In the genomic region with DNA sequence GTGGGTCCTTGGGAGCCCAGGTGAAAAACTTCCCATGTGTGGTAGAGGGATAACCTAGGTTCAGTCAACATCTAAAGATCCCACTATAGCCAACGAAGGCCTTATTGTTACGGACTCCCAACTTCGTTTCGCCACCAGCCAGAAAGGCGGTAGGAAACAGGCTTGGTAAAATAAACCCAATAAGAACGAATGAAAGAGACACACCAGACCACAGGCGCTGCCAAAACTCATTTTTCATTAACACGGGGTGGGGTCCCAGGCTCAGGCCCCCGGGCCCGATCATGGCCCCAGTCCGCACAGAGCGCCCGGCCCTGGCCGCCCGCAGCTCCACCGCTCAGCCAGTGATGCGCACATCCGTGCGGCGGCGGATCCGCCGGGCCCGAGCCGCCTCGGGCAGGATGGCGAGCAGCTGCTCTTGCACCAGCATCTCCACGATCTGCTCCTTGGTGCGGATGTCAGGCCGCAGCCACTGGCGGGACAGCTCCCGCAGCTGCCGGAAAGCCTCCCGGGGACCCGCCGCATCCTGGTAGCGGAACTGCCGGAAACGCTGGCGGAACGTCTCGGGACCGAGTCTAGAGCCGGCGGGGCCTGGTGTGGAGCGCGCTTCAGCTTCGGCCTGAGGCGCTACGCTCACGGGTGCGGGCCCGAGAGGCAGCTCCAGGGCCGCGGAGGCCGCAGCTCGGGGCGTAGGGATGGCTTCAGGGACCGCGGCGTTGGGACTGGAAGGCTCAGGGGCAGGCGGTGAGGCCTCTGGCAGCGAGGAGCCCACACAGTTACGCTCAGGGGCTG, we compare ENCODE assay signal across 1 cellular context.
TF ChIP-seq lines count a peak whose summit lies in the region.

No MANE protein-coding gene starts in this region.

TF ChIP-seq in HepG2, 621 proteins besides CTCF, POLR2A, EP300 and RAD21 (continued from another document and continues in another):
- TF ChIP-seq, protein P1, sequence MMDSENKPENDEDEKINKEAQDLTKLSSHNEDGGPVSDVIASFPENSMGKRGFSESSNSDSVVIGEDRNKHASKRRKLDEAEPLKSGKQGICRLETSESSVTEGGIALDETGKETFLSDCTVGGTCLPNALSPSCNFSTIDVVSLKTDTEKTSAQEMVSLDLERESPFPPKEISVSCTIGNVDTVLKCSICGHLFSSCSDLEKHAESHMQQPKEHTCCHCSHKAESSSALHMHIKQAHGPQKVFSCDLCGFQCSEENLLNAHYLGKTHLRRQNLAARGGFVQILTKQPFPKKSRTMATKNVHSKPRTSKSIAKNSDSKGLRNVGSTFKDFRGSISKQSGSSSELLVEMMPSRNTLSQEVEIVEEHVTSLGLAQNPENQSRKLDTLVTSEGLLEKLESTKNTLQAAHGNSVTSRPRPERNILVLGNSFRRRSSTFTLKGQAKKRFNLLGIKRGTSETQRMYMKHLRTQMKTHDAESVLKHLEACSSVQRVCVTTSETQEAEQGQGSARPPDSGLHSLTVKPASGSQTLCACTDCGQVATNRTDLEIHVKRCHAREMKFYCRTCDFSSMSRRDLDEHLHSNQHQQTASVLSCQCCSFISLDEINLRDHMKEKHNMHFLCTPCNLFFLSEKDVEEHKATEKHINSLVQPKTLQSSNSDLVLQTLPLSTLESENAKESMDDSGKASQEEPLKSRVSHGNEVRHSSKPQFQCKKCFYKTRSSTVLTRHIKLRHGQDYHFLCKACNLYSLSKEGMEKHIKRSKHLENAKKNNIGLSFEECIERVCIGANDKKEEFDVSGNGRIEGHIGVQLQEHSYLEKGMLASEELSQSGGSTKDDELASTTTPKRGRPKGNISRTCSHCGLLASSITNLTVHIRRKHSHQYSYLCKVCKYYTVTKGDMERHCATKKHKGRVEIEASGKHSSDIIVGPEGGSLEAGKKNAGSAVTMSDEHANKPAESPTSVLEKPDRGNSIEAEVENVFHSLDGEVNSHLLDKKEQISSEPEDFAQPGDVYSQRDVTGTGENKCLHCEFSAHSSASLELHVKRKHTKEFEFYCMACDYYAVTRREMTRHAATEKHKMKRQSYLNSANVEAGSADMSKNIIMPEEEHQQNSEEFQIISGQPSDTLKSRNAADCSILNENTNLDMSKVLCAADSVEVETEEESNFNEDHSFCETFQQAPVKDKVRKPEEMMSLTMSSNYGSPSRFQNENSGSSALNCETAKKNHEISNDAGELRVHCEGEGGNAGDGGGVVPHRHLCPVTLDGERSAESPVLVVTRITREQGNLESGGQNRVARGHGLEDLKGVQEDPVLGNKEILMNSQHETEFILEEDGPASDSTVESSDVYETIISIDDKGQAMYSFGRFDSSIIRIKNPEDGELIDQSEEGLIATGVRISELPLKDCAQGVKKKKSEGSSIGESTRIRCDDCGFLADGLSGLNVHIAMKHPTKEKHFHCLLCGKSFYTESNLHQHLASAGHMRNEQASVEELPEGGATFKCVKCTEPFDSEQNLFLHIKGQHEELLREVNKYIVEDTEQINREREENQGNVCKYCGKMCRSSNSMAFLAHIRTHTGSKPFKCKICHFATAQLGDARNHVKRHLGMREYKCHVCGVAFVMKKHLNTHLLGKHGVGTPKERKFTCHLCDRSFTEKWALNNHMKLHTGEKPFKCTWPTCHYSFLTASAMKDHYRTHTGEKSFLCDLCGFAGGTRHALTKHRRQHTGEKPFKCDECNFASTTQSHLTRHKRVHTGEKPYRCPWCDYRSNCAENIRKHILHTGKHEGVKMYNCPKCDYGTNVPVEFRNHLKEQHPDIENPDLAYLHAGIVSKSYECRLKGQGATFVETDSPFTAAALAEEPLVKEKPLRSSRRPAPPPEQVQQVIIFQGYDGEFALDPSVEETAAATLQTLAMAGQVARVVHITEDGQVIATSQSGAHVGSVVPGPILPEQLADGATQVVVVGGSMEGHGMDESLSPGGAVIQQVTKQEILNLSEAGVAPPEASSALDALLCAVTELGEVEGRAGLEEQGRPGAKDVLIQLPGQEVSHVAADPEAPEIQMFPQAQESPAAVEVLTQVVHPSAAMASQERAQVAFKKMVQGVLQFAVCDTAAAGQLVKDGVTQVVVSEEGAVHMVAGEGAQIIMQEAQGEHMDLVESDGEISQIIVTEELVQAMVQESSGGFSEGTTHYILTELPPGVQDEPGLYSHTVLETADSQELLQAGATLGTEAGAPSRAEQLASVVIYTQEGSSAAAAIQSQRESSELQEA (CRISPR knock-in tag; IDR thresholded peaks at IDR 0.05; ENCODE audit: not compliant biosample characterization), result no peak
- TF ChIP-seq ZNF331 (CRISPR knock-in tag; IDR thresholded peaks at IDR 0.05) (no peak; the same call in 1 of the 2 replicates), ZNF264 (CRISPR knock-in tag; IDR thresholded peaks at IDR 0.05) (no peak; the same call in 1 of the 2 replicates), AGO1 (IDR thresholded peaks at IDR 0.05; ENCODE audit: low read depth, low read length, poor library complexity, severe bottlenecking) (peak; percentile 18), WIZ (CRISPR knock-in tag; IDR thresholded peaks at IDR 0.05) (no peak), CBX2 (IDR thresholded peaks at IDR 0.05; ENCODE audit: low read depth, low read length) (no peak), CBX2 (CRISPR knock-in tag; IDR thresholded peaks at IDR 0.05; ENCODE audit: low read depth) (peak; percentile 75), ESRRA (CRISPR knock-in tag; IDR thresholded peaks at IDR 0.05; ENCODE audit: low read depth) (no peak), ZNF530 (CRISPR knock-in tag; IDR thresholded peaks at IDR 0.05; ENCODE audit: low read depth) (no peak), THAP11 (CRISPR knock-in tag; IDR thresholded peaks at IDR 0.05) (no peak), MXI1 (IDR thresholded peaks at IDR 0.05; ENCODE audit: borderline replicate concordance, low read depth, low read length) (no peak), NR2F2 (IDR thresholded peaks at IDR 0.05; ENCODE audit: borderline replicate concordance, low read depth) (no peak), THAP8 (CRISPR knock-in tag; IDR thresholded peaks at IDR 0.05; ENCODE audit: borderline replicate concordance) (no peak), MED8 (CRISPR knock-in tag; IDR thresholded peaks at IDR 0.05; ENCODE audit: insufficient replicate concordance) (no peak), ZNF746 (CRISPR knock-in tag; IDR thresholded peaks at IDR 0.05) (no peak; the same call in 1 of the 2 replicates), POGZ (CRISPR knock-in tag; IDR thresholded peaks at IDR 0.05) (no peak), DRAP1 (CRISPR knock-in tag; IDR thresholded peaks at IDR 0.05) (no peak), ZBTB37 (CRISPR knock-in tag; IDR thresholded peaks at IDR 0.05) (no peak), ZNF44 (CRISPR knock-in tag; IDR thresholded peaks at IDR 0.05) (no peak), ZSCAN21 (CRISPR knock-in tag; IDR thresholded peaks at IDR 0.05; ENCODE audit: borderline replicate concordance) (peak; percentile 88; the same call in 1 of the 2 replicates), JUNB (CRISPR knock-in tag; IDR thresholded peaks at IDR 0.05; ENCODE audit: borderline replicate concordance) (no peak), BRF2 (CRISPR knock-in tag; IDR thresholded peaks at IDR 0.05) (no peak; the same call in none of the 2 replicates), NCOA5 (CRISPR knock-in tag; IDR thresholded peaks at IDR 0.05) (0 out of 2 replicates have a peak, but pooled peaks have one; percentile 9), CREB1 (IDR thresholded peaks at IDR 0.05) (no peak), CREB1 (CRISPR knock-in tag; IDR thresholded peaks at IDR 0.05) (no peak), ZNF496 (CRISPR knock-in tag; IDR thresholded peaks at IDR 0.05; ENCODE audit: insufficient replicate concordance) (no peak), RNF2 (conservative IDR thresholded peaks at IDR 0.05; ENCODE audit: low read depth) (no peak), FOXK2 (IDR thresholded peaks at IDR 0.05) (no peak), ATRX (CRISPR knock-in tag; IDR thresholded peaks at IDR 0.05; ENCODE audit: borderline replicate concordance) (no peak; the same call in 1 of the 2 replicates), ZNF747 (CRISPR knock-in tag; IDR thresholded peaks at IDR 0.05; ENCODE audit: borderline replicate concordance) (no peak), SIN3A (IDR thresholded peaks at IDR 0.05; ENCODE audit: borderline replicate concordance, low read depth, low read length) (no peak), SRSF9 (IDR thresholded peaks at IDR 0.05; ENCODE audit: borderline replicate concordance, insufficient read depth, low read depth, low read length, poor library complexity, severe bottlenecking) (no peak), NFYB (CRISPR knock-in tag; IDR thresholded peaks at IDR 0.05) (no peak)
- TF ChIP-seq, protein P2, sequence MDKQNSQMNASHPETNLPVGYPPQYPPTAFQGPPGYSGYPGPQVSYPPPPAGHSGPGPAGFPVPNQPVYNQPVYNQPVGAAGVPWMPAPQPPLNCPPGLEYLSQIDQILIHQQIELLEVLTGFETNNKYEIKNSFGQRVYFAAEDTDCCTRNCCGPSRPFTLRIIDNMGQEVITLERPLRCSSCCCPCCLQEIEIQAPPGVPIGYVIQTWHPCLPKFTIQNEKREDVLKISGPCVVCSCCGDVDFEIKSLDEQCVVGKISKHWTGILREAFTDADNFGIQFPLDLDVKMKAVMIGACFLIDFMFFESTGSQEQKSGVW (CRISPR knock-in tag; IDR thresholded peaks at IDR 0.05; ENCODE audit: borderline replicate concordance), result no peak
- TF ChIP-seq, protein P3, sequence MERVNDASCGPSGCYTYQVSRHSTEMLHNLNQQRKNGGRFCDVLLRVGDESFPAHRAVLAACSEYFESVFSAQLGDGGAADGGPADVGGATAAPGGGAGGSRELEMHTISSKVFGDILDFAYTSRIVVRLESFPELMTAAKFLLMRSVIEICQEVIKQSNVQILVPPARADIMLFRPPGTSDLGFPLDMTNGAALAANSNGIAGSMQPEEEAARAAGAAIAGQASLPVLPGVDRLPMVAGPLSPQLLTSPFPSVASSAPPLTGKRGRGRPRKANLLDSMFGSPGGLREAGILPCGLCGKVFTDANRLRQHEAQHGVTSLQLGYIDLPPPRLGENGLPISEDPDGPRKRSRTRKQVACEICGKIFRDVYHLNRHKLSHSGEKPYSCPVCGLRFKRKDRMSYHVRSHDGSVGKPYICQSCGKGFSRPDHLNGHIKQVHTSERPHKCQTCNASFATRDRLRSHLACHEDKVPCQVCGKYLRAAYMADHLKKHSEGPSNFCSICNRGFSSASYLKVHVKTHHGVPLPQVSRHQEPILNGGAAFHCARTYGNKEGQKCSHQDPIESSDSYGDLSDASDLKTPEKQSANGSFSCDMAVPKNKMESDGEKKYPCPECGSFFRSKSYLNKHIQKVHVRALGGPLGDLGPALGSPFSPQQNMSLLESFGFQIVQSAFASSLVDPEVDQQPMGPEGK (CRISPR knock-in tag; IDR thresholded peaks at IDR 0.05), result peak; percentile 26; the same call in 1 of the 2 replicates
